Comparison of ENCODE assay signal across 8 cellular contexts in the genomic region with DNA sequence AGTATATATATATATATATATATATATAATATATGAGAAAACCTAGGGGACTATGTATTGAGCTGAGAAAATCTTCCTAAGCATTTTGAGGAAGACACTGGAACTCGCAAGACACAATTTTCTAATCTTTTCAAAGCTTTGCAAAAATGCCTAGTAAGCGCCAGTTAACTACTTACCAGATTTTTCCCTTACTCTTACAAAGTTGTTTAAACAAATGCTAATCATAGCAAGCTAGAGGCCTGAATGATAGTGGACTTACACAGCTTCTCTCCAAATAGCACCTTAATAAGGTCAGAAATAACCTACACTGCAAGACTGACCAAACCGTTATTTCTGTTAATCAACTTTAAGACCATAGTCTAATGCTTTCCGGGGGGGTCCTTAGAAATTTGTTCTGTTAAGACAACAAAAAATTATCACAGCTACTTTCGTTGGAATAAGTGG. TPM values are rescaled to one million over a fixed set of nuclear protein-coding genes. Genes with fewer than 3 reads are reported as not detected.
DNase-seq lines count a peak whose midpoint lies in the region; ATAC-seq and TF ChIP-seq lines count a peak whose summit lies in the region.

No MANE protein-coding gene starts in this region.

- intact Hi-C loops in dendritic cell treated with granulocyte-macrophage colony-stimulating factor and Interleukin-4, amounts not matched to agents 40 ng/mL and 50 ng/mL, for 4 days (cut with micrococcal nuclease), result no loop called here
- intact Hi-C loops in gastrocnemius medialis (cut with DNase I; ENCODE audit: low total_unique reads), result loop anchor here (10.0 kb wide), 1 partner anchor 1784 kb away; a partner anchor contains a TSS

- H3K9me3 ChIP-seq in gastrocnemius medialis, result no peaks in the 10 kb centered on the region

- no peak overlapping the region for H3K27ac ChIP-seq in gastrocnemius medialis

- TF ChIP-seq POLR2A in gastrocnemius medialis (IDR thresholded peaks at IDR 0.05), result no peak

- no peaks in the 10 kb centered on the region for H3K36me3 ChIP-seq in gastrocnemius medialis

- peak overlapping the region; percentile 91 for H3K27ac Mint-ChIP-seq in dendritic cell treated with granulocyte-macrophage colony-stimulating factor and Interleukin-4, amounts not matched to agents 40 ng/mL and 50 ng/mL, for 4 days
- peak overlapping the region; percentile 99 for H3K27ac Mint-ChIP-seq in progenitor cell of endocrine pancreas

- ATAC-seq in esophagus mucosa, result no peak
- no peak for ATAC-seq in GM21529 (IDR thresholded peaks at IDR 0.05; ENCODE audit: unreplicated experiment)
- ATAC-seq in gastrocnemius medialis, result no peak

- in situ Hi-C loops in gastrocnemius medialis (cut with MboI; ENCODE audit: low sequenced_read_pairs in 4 of 4), result loop anchor here in 3 of 4 donors (25.0 kb wide), 3 partner anchors 256 to 1806 kb away; a partner anchor contains a TSS

- no peaks in the 10 kb centered on the region for H3K9me3 Mint-ChIP-seq in dendritic cell treated with granulocyte-macrophage colony-stimulating factor and Interleukin-4, amounts not matched to agents 40 ng/mL and 50 ng/mL, for 4 days
- no peaks in the 10 kb centered on the region for H3K9me3 Mint-ChIP-seq in progenitor cell of endocrine pancreas (ENCODE audit: low read depth)

- no peaks in the 10 kb centered on the region for H3K27me3 Mint-ChIP-seq in dendritic cell treated with granulocyte-macrophage colony-stimulating factor and Interleukin-4, amounts not matched to agents 40 ng/mL and 50 ng/mL, for 4 days
- no peaks in the 10 kb centered on the region for H3K27me3 Mint-ChIP-seq in progenitor cell of endocrine pancreas

- H3K4me1 Mint-ChIP-seq in dendritic cell treated with granulocyte-macrophage colony-stimulating factor and Interleukin-4, amounts not matched to agents 40 ng/mL and 50 ng/mL, for 4 days (ENCODE audit: low read depth), result peaks cover 36% of the 10 kb centered on the region
- peaks cover 51% of the 10 kb centered on the region for H3K4me1 Mint-ChIP-seq in progenitor cell of endocrine pancreas (ENCODE audit: low read depth)

- no peak overlapping the region for H3K4me3 Mint-ChIP-seq in dendritic cell treated with granulocyte-macrophage colony-stimulating factor and Interleukin-4, amounts not matched to agents 40 ng/mL and 50 ng/mL, for 4 days
- H3K4me3 Mint-ChIP-seq in progenitor cell of endocrine pancreas (ENCODE audit: low read depth), result peak overlapping the region; percentile 90

- peak; percentile 33 to 63 for DNase-seq in NCI-H2081 (lab: John Stamatoyannopoulos, UW)
- DNase-seq in NCI-H2081 treated with DMSO at 0.1 percent for 48 hours (lab: John Stamatoyannopoulos, UW), result no peak
- peak; percentile 56 for DNase-seq in NOMO-1 treated with DMSO at 0.1 percent for 48 hours (lab: John Stamatoyannopoulos, UW; ENCODE audit: unreplicated experiment)
- no peak for DNase-seq in progenitor cell of endocrine pancreas (ENCODE audit: low spot score, unreplicated experiment)
- DNase-seq in gastrocnemius medialis, result no peak

- peaks cover 14 to 23% of the 10 kb centered on the region in 2 donors for H3K4me1 ChIP-seq in gastrocnemius medialis

- peak overlapping the region in 2 of 4 donors; percentile 40 to 57 for H3K4me3 ChIP-seq in gastrocnemius medialis

- H3K27me3 ChIP-seq in gastrocnemius medialis, result peaks cover 26 to 90% (median 37%) of the 10 kb centered on the region in 3 donors

- H3K36me3 Mint-ChIP-seq in dendritic cell treated with granulocyte-macrophage colony-stimulating factor and Interleukin-4, amounts not matched to agents 40 ng/mL and 50 ng/mL, for 4 days (ENCODE audit: low read depth), result peaks cover 5% of the 10 kb centered on the region
- no peaks in the 10 kb centered on the region for H3K36me3 Mint-ChIP-seq in progenitor cell of endocrine pancreas (ENCODE audit: insufficient read depth)

- TF ChIP-seq CTCF in progenitor cell of endocrine pancreas (IDR thresholded peaks at IDR 0.05; ENCODE audit: unreplicated experiment), result no peak
- TF ChIP-seq CTCF in gastrocnemius medialis (IDR thresholded peaks at IDR 0.05 in 4 of 5, conservative IDR thresholded peaks at IDR 0.05 in 1 of 5), result no peak

RNA-seq across cellular contexts. Expression of a gene that starts 56.1 kb away (rescaled TPM):
- total RNA-seq in progenitor cell of endocrine pancreas (1.1 and 1.8 TPM in 2 replicates), esophagus mucosa (4.7 TPM), gastrocnemius medialis (1 to 10 TPM in 3 of 4 donors, under 1 TPM in 1; 0.10 to 2.0 (median 1.6) TPM)

Comparison
In these comparisons a context has a peak if more than half of its experiments do, and no peak if none do; other contexts are left out.
1. DNase-seq: peak in NCI-H2081 (2 of 2) and NOMO-1 treated with DMSO at 0.1 percent for 48 hours (single experiment); none in NCI-H2081 treated with DMSO at 0.1 percent for 48 hours (single experiment), progenitor cell of endocrine pancreas (single experiment) and gastrocnemius medialis (0 of 2).